ENCODE assay signal across 17 cellular contexts in the genomic region with DNA sequence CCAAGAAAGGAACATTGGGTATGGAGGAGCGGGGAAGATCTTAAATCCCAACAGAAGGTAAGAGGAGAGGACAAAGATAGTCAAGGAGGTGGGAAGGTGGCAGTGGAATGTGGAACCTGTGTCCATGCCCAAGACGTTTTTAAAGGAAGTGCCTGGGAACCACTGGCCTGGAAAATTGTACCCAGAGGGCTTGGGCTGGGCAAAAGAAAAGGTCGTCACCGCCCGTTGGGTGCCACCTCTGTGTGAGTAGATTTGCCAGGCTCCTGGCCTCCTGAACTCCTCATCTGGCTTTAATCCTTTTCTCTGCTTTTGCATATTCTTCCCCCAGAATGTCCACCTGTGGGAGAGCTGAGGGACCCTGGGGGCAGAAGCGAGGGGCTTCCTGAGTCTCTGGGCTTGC.
"Had no signal": no experiment of that assay in that cellular context is flagged by ENCODE, and none has a peak within 500 bp of the region (broad histone marks: within the 10 kb centered on the region; RNA-seq: fewer than 3 reads in every experiment).

No MANE protein-coding gene starts in this region.

- H3K27ac ChIP-seq: brain microvascular endothelial cell, vagina had no signal

- H3K4me3 Mint-ChIP-seq: activated CD4-positive, alpha-beta T cell treated with anti-CD3 and anti-CD28 coated beads, Interleukin-2, amount 10 ng/mL, durations not matched to agents 24 days and 14 days; activated naive CD8-positive, alpha-beta T cell treated with anti-CD3 and anti-CD28 coated beads for 36 hours; activated T-helper 1 cell treated with anti-CD3 and anti-CD28 coated beads, Interleukin-12 subunit alpha, Interleukin-12 subunit beta, Interleukin-2, Interleukin-4 antibody, amounts not matched to agents 30 ng/mL and 10 ng/mL and 1 ng/mL, durations not matched to agents 14 hours and 24 hours and 36 hours; central memory CD8-positive, alpha-beta T cell; naive thymus-derived CD8-positive, alpha-beta T cell; stimulated activated naive B cell treated with anti-CD40 and anti-IgM and Interleukin-4, amounts not matched to agents 10 μg/mL and 1 μg/mL and 100 μg/mL, for 72 hours had no signal

- H3K27me3 ChIP-seq: brain microvascular endothelial cell, tibial artery, vagina had no signal

- DNase-seq: activated CD4-positive, alpha-beta T cell treated with anti-CD3 and anti-CD28 coated beads, Interleukin-2, amount 10 ng/mL, durations not matched to agents 24 days and 14 days; activated CD4-positive, CD25-positive, alpha-beta regulatory T cell; activated CD8-positive, alpha-beta memory T cell treated with anti-CD3 and anti-CD28 coated beads for 24 hours; activated naive CD8-positive, alpha-beta T cell treated with anti-CD3 and anti-CD28 coated beads for 36 hours; brain microvascular endothelial cell; cortex of kidney; effector memory CD4-positive, alpha-beta T cell; mammary epithelial cell; mucosa of descending colon; naive thymus-derived CD8-positive, alpha-beta T cell; occipital lobe; stimulated activated naive B cell treated with anti-CD40 and anti-IgM and Interleukin-4, amounts not matched to agents 10 μg/mL and 1 μg/mL and 100 μg/mL, for 72 hours; tibial artery had no signal

- H3K36me3 Mint-ChIP-seq: activated naive CD8-positive, alpha-beta T cell treated with anti-CD3 and anti-CD28 coated beads for 36 hours; naive thymus-derived CD8-positive, alpha-beta T cell had no signal

- H3K36me3 ChIP-seq: brain microvascular endothelial cell, vagina had no signal

- H3K4me3 ChIP-seq: mucosa of descending colon, tibial artery, vagina had no signal

- H3K9me3 ChIP-seq: mucosa of descending colon, tibial artery, vagina had no signal

- ATAC-seq: mucosa of descending colon; naive thymus-derived CD8-positive, alpha-beta T cell; stimulated activated naive B cell treated with anti-CD40 and anti-IgM and Interleukin-4, amounts not matched to agents 10 μg/mL and 1 μg/mL and 100 μg/mL, for 72 hours had no signal

- H3K9me3 Mint-ChIP-seq: activated CD4-positive, alpha-beta T cell treated with anti-CD3 and anti-CD28 coated beads, Interleukin-2, amount 10 ng/mL, durations not matched to agents 24 days and 14 days; activated naive CD8-positive, alpha-beta T cell treated with anti-CD3 and anti-CD28 coated beads for 36 hours; activated T-helper 1 cell treated with anti-CD3 and anti-CD28 coated beads, Interleukin-12 subunit alpha, Interleukin-12 subunit beta, Interleukin-2, Interleukin-4 antibody, amounts not matched to agents 30 ng/mL and 10 ng/mL and 1 ng/mL, durations not matched to agents 14 hours and 24 hours and 36 hours; central memory CD8-positive, alpha-beta T cell; naive thymus-derived CD8-positive, alpha-beta T cell; stimulated activated naive B cell treated with anti-CD40 and anti-IgM and Interleukin-4, amounts not matched to agents 10 μg/mL and 1 μg/mL and 100 μg/mL, for 72 hours had no signal

- H3K4me1 Mint-ChIP-seq: central memory CD8-positive, alpha-beta T cell had no signal

- H3K27me3 Mint-ChIP-seq: activated CD4-positive, alpha-beta T cell treated with anti-CD3 and anti-CD28 coated beads, Interleukin-2, amount 10 ng/mL, durations not matched to agents 24 days and 14 days; activated naive CD8-positive, alpha-beta T cell treated with anti-CD3 and anti-CD28 coated beads for 36 hours; central memory CD8-positive, alpha-beta T cell; naive thymus-derived CD8-positive, alpha-beta T cell; stimulated activated naive B cell treated with anti-CD40 and anti-IgM and Interleukin-4, amounts not matched to agents 10 μg/mL and 1 μg/mL and 100 μg/mL, for 72 hours had no signal

- H3K27ac Mint-ChIP-seq: activated CD4-positive, alpha-beta T cell treated with anti-CD3 and anti-CD28 coated beads, Interleukin-2, amount 10 ng/mL, durations not matched to agents 24 days and 14 days; activated naive CD8-positive, alpha-beta T cell treated with anti-CD3 and anti-CD28 coated beads for 36 hours; activated T-helper 1 cell treated with anti-CD3 and anti-CD28 coated beads, Interleukin-12 subunit alpha, Interleukin-12 subunit beta, Interleukin-2, Interleukin-4 antibody, amounts not matched to agents 30 ng/mL and 10 ng/mL and 1 ng/mL, durations not matched to agents 14 hours and 24 hours and 36 hours; naive thymus-derived CD8-positive, alpha-beta T cell; progenitor cell of endocrine pancreas; stimulated activated naive B cell treated with anti-CD40 and anti-IgM and Interleukin-4, amounts not matched to agents 10 μg/mL and 1 μg/mL and 100 μg/mL, for 72 hours had no signal
